In the genomic region with DNA sequence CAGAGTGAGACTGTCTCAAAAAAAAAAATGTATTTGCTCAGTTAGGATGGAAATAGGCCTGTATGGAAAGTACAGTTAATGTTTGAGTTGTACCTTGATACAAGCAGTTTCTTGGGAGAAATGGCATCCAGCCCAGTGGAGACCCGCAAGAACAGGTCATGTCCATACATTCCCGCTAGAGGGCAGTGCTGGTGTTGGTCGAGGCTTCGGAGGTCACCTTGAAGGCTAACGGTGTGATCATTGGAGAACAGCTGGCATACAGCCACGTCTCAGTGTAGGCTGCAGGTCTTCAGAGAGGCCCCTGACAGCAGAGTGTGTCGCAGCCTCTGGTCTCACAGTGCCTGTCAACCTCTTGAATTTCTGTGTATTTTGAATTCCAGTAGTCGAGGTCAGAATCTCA, we compare ENCODE assay signal across 8 cellular contexts. TPM values are rescaled to one million over a fixed set of nuclear protein-coding genes. Genes with fewer than 3 reads are reported as not detected.
A peak's percentile ranks its signal among the peaks of the same experiment; 100 is the strongest.
DNase-seq lines count a peak whose midpoint lies in the region; ATAC-seq and TF ChIP-seq lines count a peak whose summit lies in the region.

No MANE protein-coding gene starts in this region.

- ATAC-seq in thoracic aorta (ENCODE audit: insufficient number of reproducible peaks, low FRiP score, low read depth) (no peak), HG03457 (IDR thresholded peaks at IDR 0.05; ENCODE audit: unreplicated experiment) (no peak), GM21423 (IDR thresholded peaks at IDR 0.05; ENCODE audit: unreplicated experiment) (no peak)

- H3K36me3 ChIP-seq in Caco-2 (ENCODE audit: control insufficient read depth, insufficient read depth, low read length) (no peaks in the 10 kb centered on the region), colonic mucosa (no peaks in the 10 kb centered on the region), thoracic aorta (no peaks in the 10 kb centered on the region)

- CTCF ChIA-PET in Caco-2 (lab: Charles Lee) = no interaction called here

- H3K27ac ChIP-seq in colonic mucosa (no peak overlapping the region), thoracic aorta (no peak overlapping the region)

- H3K4me3 ChIP-seq in Caco-2 (ENCODE audit: low read depth, low read length) = no peak overlapping the region
- H3K4me3 ChIP-seq in colonic mucosa = no peak overlapping the region
- no peak overlapping the region for H3K4me3 ChIP-seq in thoracic aorta

- intact Hi-C loops in Caco-2 (cut with micrococcal nuclease; ENCODE audit: unreplicated experiment) = no loop called here
- intact Hi-C loops in colonic mucosa (cut with DNase I) = no loop called here

- H3K9ac ChIP-seq in colonic mucosa (ENCODE audit: low read depth in 2 of 2, low read length in 2 of 2) = no peak overlapping the region

- H3K9me3 ChIP-seq in Caco-2 (peaks cover 21% of the 10 kb centered on the region), colonic mucosa (peaks cover 5% of the 10 kb centered on the region), thoracic aorta (no peaks in the 10 kb centered on the region)

- TF ChIP-seq CTCF in Caco-2 (IDR thresholded peaks at IDR 0.05; ENCODE audit: insufficient read depth in 1 of 2, low read depth in 1 of 2, low read length in 1 of 2, severe bottlenecking in 1 of 2, unreplicated experiment in 1 of 2) (peak in 1 of 2 experiments; percentile 30), colonic mucosa (IDR thresholded peaks at IDR 0.05) (no peak), thoracic aorta (IDR thresholded peaks at IDR 0.05) (peak; percentile 51)

- no peak overlapping the region for H3K4me3 Mint-ChIP-seq in Caco-2 (ENCODE audit: unreplicated experiment)

- POLR2A ChIA-PET in Caco-2 (lab: Charles Lee) = no interaction called here

- H3K27me3 Mint-ChIP-seq in Caco-2 (ENCODE audit: insufficient read depth, unreplicated experiment) = no peaks in the 10 kb centered on the region

- H3K9me3 Mint-ChIP-seq in Caco-2 (ENCODE audit: unreplicated experiment) = peaks cover 41% of the 10 kb centered on the region

- DNase-seq in Caco-2 = peak; percentile 37 to 40
- DNase-seq in LHCN-M2 (ENCODE audit: low read depth) = peak; percentile 31
- peak; percentile 19 for DNase-seq in activated CD4-positive, CD25-positive, alpha-beta regulatory T cell treated with anti-CD3 and anti-CD28 coated beads, Interleukin-2, amount 50 U/mL, for 16 hours (ENCODE audit: low read depth, low spot score)
- peak; percentile 25 for DNase-seq in colonic mucosa
- DNase-seq in myocyte (ENCODE audit: low read depth) = peak; percentile 7
- DNase-seq in thoracic aorta (ENCODE audit: low spot score) = no peak

- H3K4me1 Mint-ChIP-seq in Caco-2 (ENCODE audit: low read depth, unreplicated experiment) = no peaks in the 10 kb centered on the region

- H3K27me3 ChIP-seq in Caco-2 (replicated peaks; ENCODE audit: control insufficient read depth, insufficient read depth, low read length) (no peaks in the 10 kb centered on the region), colonic mucosa (no peaks in the 10 kb centered on the region), thoracic aorta (replicated peaks; ENCODE audit: insufficient read depth) (no peaks in the 10 kb centered on the region)

- no TSS peak for BruUV-seq in Caco-2 (replicated peaks; lab: Mats Ljungman, UMichigan)

- no peaks in the 10 kb centered on the region for H3K4me1 ChIP-seq in Caco-2
- H3K4me1 ChIP-seq in colonic mucosa = no peaks in the 10 kb centered on the region
- no peaks in the 10 kb centered on the region for H3K4me1 ChIP-seq in thoracic aorta (ENCODE audit: control insufficient read depth in 1 of 2, low read depth in 2 of 2)

- no peak overlapping the region for H3K27ac Mint-ChIP-seq in Caco-2 (ENCODE audit: unreplicated experiment)

- peaks cover 7% of the 10 kb centered on the region for H3K36me3 Mint-ChIP-seq in Caco-2 (ENCODE audit: insufficient read depth, unreplicated experiment)

RNA-seq across cellular contexts. Expression of a gene that starts 7.5 kb away (rescaled TPM):
- 0.41 TPM in 1 of 2 replicates, not detected in the other for total RNA-seq in Caco-2 (2022)
- total RNA-seq in LHCN-M2 (2014; rRNA removed) = 1.8 and 2.4 TPM in 2 replicates
- 0.95 TPM for polyA plus RNA-seq in LHCN-M2 (2012)
- total RNA-seq in colonic mucosa = 1 to 10 TPM in 1 of 2 donors, under 1 TPM in 1; 0.84 to 1.6 TPM
- total RNA-seq in myocyte = 3.3 and 4.4 TPM in 2 replicates
- polyA plus RNA-seq in myocyte (2012) = 2.1 TPM
- 1 to 10 TPM; 1.1 to 1.8 TPM for total RNA-seq in thoracic aorta

RNA-seq across cellular contexts. Expression of a gene that starts 26.2 kb away (rescaled TPM):
- total RNA-seq in Caco-2 (2022) (1.8 and 2.0 TPM in 2 replicates), LHCN-M2 (2014; rRNA removed) (19.3 and 23.7 TPM in 2 replicates), colonic mucosa (1 to 10 TPM; 8.1 to 8.3 TPM), myocyte (18.1 and 50.1 TPM in 2 replicates), thoracic aorta (10 to 100 TPM; 14.6 to 23.7 TPM)
- 14.8 TPM for polyA plus RNA-seq in LHCN-M2 (2012)
- polyA plus RNA-seq in myocyte (2012) = 24.5 TPM

RNA-seq across cellular contexts. Expression of a gene that starts 46.6 kb away (rescaled TPM):
- total RNA-seq in Caco-2 (2022) = 16.9 and 17.7 TPM in 2 replicates
- total RNA-seq in LHCN-M2 (2014; rRNA removed) = 8.1 and 11.9 TPM in 2 replicates
- 9.7 TPM for polyA plus RNA-seq in LHCN-M2 (2012)
- total RNA-seq in colonic mucosa = 10 to 100 TPM; 13.2 TPM
- 6.6 and 8.3 TPM in 2 replicates for total RNA-seq in myocyte
- 8.3 TPM for polyA plus RNA-seq in myocyte (2012)
- 1 to 10 TPM; 4.6 to 8.5 TPM for total RNA-seq in thoracic aorta

RNA-seq across cellular contexts. Expression of a gene that starts 54.1 kb away (rescaled TPM):
- total RNA-seq in Caco-2 (2022) (5.7 and 7.8 TPM in 2 replicates), LHCN-M2 (2014; rRNA removed) (13.9 and 14.7 TPM in 2 replicates), colonic mucosa (10 to 100 TPM in 1 of 2 donors, 1 to 10 TPM in 1; 7.8 to 11.5 TPM), myocyte (8.7 and 26.8 TPM in 2 replicates), thoracic aorta (10 to 100 TPM; 31.7 to 43.4 TPM)
- 7.5 TPM for polyA plus RNA-seq in LHCN-M2 (2012)
- 12.8 TPM for polyA plus RNA-seq in myocyte (2012)
